In genomic region chr3:172581757-172582166, GRCh38 we compare ENCODE assay signal across 16 cellular contexts. TPM values are rescaled to one million over a fixed set of nuclear protein-coding genes. Genes with fewer than 3 reads are reported as not detected.
DNase-seq lines count a peak whose midpoint lies in the region; ATAC-seq and TF ChIP-seq lines count a peak whose summit lies in the region.
"Had no signal": no experiment of that assay in that cellular context is flagged by ENCODE, and none has a peak within 500 bp of the region (broad histone marks: within the 10 kb centered on the region; RNA-seq: fewer than 3 reads in every experiment).

No MANE protein-coding gene starts in this region.

- H3K27me3 Mint-ChIP-seq in activated CD4-positive, alpha-beta T cell treated with anti-CD3 and anti-CD28 coated beads, Interleukin-2, amount 10 ng/mL, durations not matched to agents 24 days and 14 days: no peaks in the 10 kb centered on the region
- H3K27me3 Mint-ChIP-seq in activated T-helper 1 cell treated with anti-CD3 and anti-CD28 coated beads, Interleukin-12 subunit alpha, Interleukin-12 subunit beta, Interleukin-2, Interleukin-4 antibody, amounts not matched to agents 30 ng/mL and 10 ng/mL and 1 ng/mL, durations not matched to agents 14 hours and 24 hours and 36 hours (ENCODE audit: insufficient read depth): no peaks in the 10 kb centered on the region

- H2AFZ ChIP-seq in parathyroid adenoma: peak overlapping the region; percentile 10

- no peak for TF ChIP-seq POLR2A in Peyer's patch (IDR thresholded peaks at IDR 0.05)

- H3K4me2 ChIP-seq in parathyroid adenoma (ENCODE audit: low read length): no peak overlapping the region

- H3K27me3 ChIP-seq in parathyroid adenoma (ENCODE audit: control insufficient read depth, insufficient read depth, low read length) (no peaks in the 10 kb centered on the region), Peyer's patch (no peaks in the 10 kb centered on the region)
- H3K27me3 ChIP-seq: ascending aorta had no signal

- intact Hi-C loops in activated CD4-positive, alpha-beta T cell treated with anti-CD3 and anti-CD28 coated beads, Interleukin-2, amount 10 ng/mL, durations not matched to agents 24 days and 14 days (cut with micrococcal nuclease): loop anchor here (1.0 to 5.0 kb wide), 2 partner anchors 35 to 474 kb away; no protein-coding TSS in a partner anchor
- intact Hi-C loops in activated T-helper 1 cell treated with anti-CD3 and anti-CD28 coated beads, Interleukin-12 subunit alpha, Interleukin-12 subunit beta, Interleukin-2, Interleukin-4 antibody, amounts not matched to agents 30 ng/mL and 10 ng/mL and 1 ng/mL, durations not matched to agents 14 hours and 24 hours and 36 hours (cut with micrococcal nuclease): loop anchor here (1.0 to 2.0 kb wide), 4 partner anchors 11 to 475 kb away; no protein-coding TSS in a partner anchor
- intact Hi-C loops in mucosa of descending colon (cut with DNase I, micrococcal nuclease): no loop called here

- no peak for DNase-seq in activated CD4-positive, alpha-beta T cell treated with anti-CD3 and anti-CD28 coated beads, Interleukin-2, amount 10 ng/mL, durations not matched to agents 24 days and 14 days
- DNase-seq in activated CD4-positive, alpha-beta T cell treated with anti-CD3 and anti-CD28 coated beads, Interleukin-2, amount 50 U/mL, for 1 hour: no peak
- DNase-seq in activated T-helper 1 cell treated with anti-CD3 and anti-CD28 coated beads, Interleukin-12 subunit alpha, Interleukin-12 subunit beta, Interleukin-2, Interleukin-4 antibody, amounts not matched to agents 30 ng/mL and 10 ng/mL and 1 ng/mL, durations not matched to agents 14 hours and 24 hours and 36 hours (ENCODE audit: low spot score): no peak
- DNase-seq in mucosa of descending colon (no peak), Peyer's patch (no peak), DMS153 treated with DMSO at 0.1 percent for 48 hours (lab: John Stamatoyannopoulos, UW; ENCODE audit: unreplicated experiment) (no peak)
- DNase-seq: mesenchymal stem cell, NCI-H226, substantia nigra, T-helper 9 cell had no signal

- H3K36me3 ChIP-seq in parathyroid adenoma (ENCODE audit: control insufficient read depth, insufficient read depth, low read length): no peaks in the 10 kb centered on the region
- no peaks in the 10 kb centered on the region for H3K36me3 ChIP-seq in mucosa of descending colon (ENCODE audit: low read depth)
- H3K36me3 ChIP-seq in Peyer's patch: no peaks in the 10 kb centered on the region
- H3K36me3 ChIP-seq: ascending aorta had no signal

- H3K79me2 ChIP-seq in parathyroid adenoma: no peaks in the 10 kb centered on the region

- H3K4me3 ChIP-seq in parathyroid adenoma (ENCODE audit: low read depth, low read length): no peak overlapping the region
- H3K4me3 ChIP-seq in mucosa of descending colon: no peak overlapping the region
- no peak overlapping the region for H3K4me3 ChIP-seq in Peyer's patch
- H3K4me3 ChIP-seq: ascending aorta, coronary artery, smooth muscle cell had no signal

- H3K4me3 Mint-ChIP-seq in activated CD4-positive, alpha-beta T cell treated with anti-CD3 and anti-CD28 coated beads, Interleukin-2, amount 10 ng/mL, durations not matched to agents 24 days and 14 days: peak overlapping the region; percentile 74
- H3K4me3 Mint-ChIP-seq in activated T-helper 1 cell treated with anti-CD3 and anti-CD28 coated beads, Interleukin-12 subunit alpha, Interleukin-12 subunit beta, Interleukin-2, Interleukin-4 antibody, amounts not matched to agents 30 ng/mL and 10 ng/mL and 1 ng/mL, durations not matched to agents 14 hours and 24 hours and 36 hours: peak overlapping the region; percentile 79

- TF ChIP-seq CTCF in parathyroid adenoma (IDR thresholded peaks at IDR 0.05) (no peak), mucosa of descending colon (IDR thresholded peaks at IDR 0.05) (no peak), Peyer's patch (IDR thresholded peaks at IDR 0.05) (no peak)

- no peaks in the 10 kb centered on the region for H3K9me3 ChIP-seq in parathyroid adenoma (ENCODE audit: control insufficient read depth, low read length)
- no peaks in the 10 kb centered on the region for H3K9me3 ChIP-seq in mucosa of descending colon
- no peaks in the 10 kb centered on the region for H3K9me3 ChIP-seq in Peyer's patch
- H3K9me3 ChIP-seq: ascending aorta had no signal

- ATAC-seq in HG02798 (IDR thresholded peaks at IDR 0.05; ENCODE audit: poor library complexity, unreplicated experiment) (peak; percentile 30), mucosa of descending colon (no peak)

- peaks cover 24% of the 10 kb centered on the region for H3K4me1 ChIP-seq in parathyroid adenoma
- peaks cover 4% of the 10 kb centered on the region for H3K4me1 ChIP-seq in mucosa of descending colon (ENCODE audit: low read depth)
- peaks cover 0 to 29% (median 3%) of the 10 kb centered on the region in 4 donors for H3K4me1 ChIP-seq in Peyer's patch
- H3K4me1 ChIP-seq: ascending aorta had no signal

- H3K27ac Mint-ChIP-seq in activated CD4-positive, alpha-beta T cell treated with anti-CD3 and anti-CD28 coated beads, Interleukin-2, amount 10 ng/mL, durations not matched to agents 24 days and 14 days: peak overlapping the region; percentile 91
- peak overlapping the region; percentile 88 for H3K27ac Mint-ChIP-seq in activated T-helper 1 cell treated with anti-CD3 and anti-CD28 coated beads, Interleukin-12 subunit alpha, Interleukin-12 subunit beta, Interleukin-2, Interleukin-4 antibody, amounts not matched to agents 30 ng/mL and 10 ng/mL and 1 ng/mL, durations not matched to agents 14 hours and 24 hours and 36 hours

- peaks cover 98% of the 10 kb centered on the region for H3K4me1 Mint-ChIP-seq in activated CD4-positive, alpha-beta T cell treated with anti-CD3 and anti-CD28 coated beads, Interleukin-2, amount 10 ng/mL, durations not matched to agents 24 days and 14 days
- peaks cover 100% of the 10 kb centered on the region for H3K4me1 Mint-ChIP-seq in activated T-helper 1 cell treated with anti-CD3 and anti-CD28 coated beads, Interleukin-12 subunit alpha, Interleukin-12 subunit beta, Interleukin-2, Interleukin-4 antibody, amounts not matched to agents 30 ng/mL and 10 ng/mL and 1 ng/mL, durations not matched to agents 14 hours and 24 hours and 36 hours (ENCODE audit: low read depth)

- H3K9me3 Mint-ChIP-seq in activated CD4-positive, alpha-beta T cell treated with anti-CD3 and anti-CD28 coated beads, Interleukin-2, amount 10 ng/mL, durations not matched to agents 24 days and 14 days: peaks cover 7% of the 10 kb centered on the region
- peaks cover 28% of the 10 kb centered on the region for H3K9me3 Mint-ChIP-seq in activated T-helper 1 cell treated with anti-CD3 and anti-CD28 coated beads, Interleukin-12 subunit alpha, Interleukin-12 subunit beta, Interleukin-2, Interleukin-4 antibody, amounts not matched to agents 30 ng/mL and 10 ng/mL and 1 ng/mL, durations not matched to agents 14 hours and 24 hours and 36 hours

- H3K36me3 Mint-ChIP-seq in activated CD4-positive, alpha-beta T cell treated with anti-CD3 and anti-CD28 coated beads, Interleukin-2, amount 10 ng/mL, durations not matched to agents 24 days and 14 days (ENCODE audit: low read depth): peaks cover 7% of the 10 kb centered on the region
- H3K36me3 Mint-ChIP-seq in activated T-helper 1 cell treated with anti-CD3 and anti-CD28 coated beads, Interleukin-12 subunit alpha, Interleukin-12 subunit beta, Interleukin-2, Interleukin-4 antibody, amounts not matched to agents 30 ng/mL and 10 ng/mL and 1 ng/mL, durations not matched to agents 14 hours and 24 hours and 36 hours (ENCODE audit: low read depth): peaks cover 28% of the 10 kb centered on the region

- H3K27ac ChIP-seq in parathyroid adenoma (peak overlapping the region; percentile 8), Peyer's patch (no peak overlapping the region)
- H3K27ac ChIP-seq: ascending aorta had no signal

- no peak overlapping the region for H3K9ac ChIP-seq in parathyroid adenoma

RNA-seq across cellular contexts. Expression of gene TNFSF10, which starts 58.5 kb away (rescaled TPM):
- total RNA-seq in activated CD4-positive, alpha-beta T cell treated with anti-CD3 and anti-CD28 coated beads, Interleukin-2, amount 10 ng/mL, durations not matched to agents 24 days and 14 days: 71.5 and 77.5 TPM in 2 replicates
- total RNA-seq in activated T-helper 1 cell treated with anti-CD3 and anti-CD28 coated beads, Interleukin-12 subunit alpha, Interleukin-12 subunit beta, Interleukin-2, Interleukin-4 antibody, amounts not matched to agents 30 ng/mL and 10 ng/mL and 1 ng/mL, durations not matched to agents 14 hours and 24 hours and 36 hours: 119 and 123 TPM in 2 replicates
- total RNA-seq in mucosa of descending colon (100 to 1,000 TPM in 2 of 3 donors, 10 to 100 TPM in 1; 70.6 to 220 (median 129) TPM), Peyer's patch (100 to 1,000 TPM in 3 of 4 donors, 10 to 100 TPM in 1; 52.0 to 229 (median 123) TPM)
- total RNA-seq: osteocyte had no signal

Comparison
In these comparisons a context has a peak if more than half of its experiments do, and no peak if none do; other contexts are left out.
1. intact Hi-C loops: an anchor here in activated CD4-positive, alpha-beta T cell treated with anti-CD3 and anti-CD28 coated beads, Interleukin-2, amount 10 ng/mL, durations not matched to agents 24 days and 14 days (1.0 to 5.0 kb wide) and activated T-helper 1 cell treated with anti-CD3 and anti-CD28 coated beads, Interleukin-12 subunit alpha, Interleukin-12 subunit beta, Interleukin-2, Interleukin-4 antibody, amounts not matched to agents 30 ng/mL and 10 ng/mL and 1 ng/mL, durations not matched to agents 14 hours and 24 hours and 36 hours (1.0 to 2.0 kb wide); none called in mucosa of descending colon.